22 cellular contexts compared by ENCODE assay signal in the genomic region with DNA sequence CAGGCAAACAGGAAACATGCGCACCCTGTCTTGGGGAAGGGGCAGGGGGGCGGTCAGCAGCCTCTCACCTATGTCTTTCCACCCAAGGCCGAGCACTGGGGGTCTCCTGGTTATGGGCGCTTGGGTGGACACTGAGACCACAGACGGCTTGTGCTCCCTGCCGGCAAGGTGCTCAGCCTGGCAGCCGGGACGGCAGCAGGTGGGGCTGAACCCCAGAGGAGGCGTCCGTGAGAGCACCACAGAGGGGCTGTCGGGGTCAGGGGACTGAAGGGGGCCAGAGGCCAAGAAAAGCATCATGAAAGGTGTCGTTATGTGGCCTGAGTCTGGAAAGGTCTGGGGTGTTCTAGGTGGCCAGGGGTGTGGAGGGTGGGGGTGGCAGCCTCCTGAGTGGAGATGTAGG. TPM values are rescaled to one million over a fixed set of nuclear protein-coding genes. Genes with fewer than 3 reads are reported as not detected.
"Had no signal": no experiment of that assay in that cellular context is flagged by ENCODE, and none has a peak within 500 bp of the region (broad histone marks: within the 10 kb centered on the region; RNA-seq: fewer than 3 reads in every experiment).

No MANE protein-coding gene starts in this region.

- H3K36me3 ChIP-seq: cardiac muscle cell had no signal

- H3K4me2 ChIP-seq: hepatocyte had no signal

- H3K4me3 ChIP-seq: body of pancreas, cardiac muscle cell, hepatocyte, skin epidermis had no signal

- DNase-seq: activated CD4-positive, alpha-beta memory T cell treated with anti-CD3 and anti-CD28 coated beads, Interleukin-2, amount 10 ng/mL, durations not matched to agents 7 days and 5 days; activated CD4-positive, alpha-beta T cell treated with anti-CD3 and anti-CD28 coated beads, Interleukin-2, amount 10 ng/mL, durations not matched to agents 24 days and 14 days; activated effector memory CD4-positive, alpha-beta T cell treated with anti-CD3 and anti-CD28 coated beads, Interleukin-2, amount 50 U/mL, for 16 hours; activated naive CD4-positive, alpha-beta T cell treated with anti-CD3 and anti-CD28 coated beads, Interleukin-2, amount 10 ng/mL, durations not matched to agents 7 days and 5 days; body of pancreas; effector CD4-positive, alpha-beta T cell; erythroblast; naive thymus-derived CD4-positive, alpha-beta T cell; posterior cingulate gyrus; stimulated activated CD4-positive, alpha-beta T cell treated with anti-CD3 and anti-CD28 coated beads, Interleukin-1b, Interleukin-23, amount 100 ng/mL, for 48 hours; stimulated activated naive CD8-positive, alpha-beta T cell treated with anti-CD3 and anti-CD28 coated beads, Interleukin-15, amount 100 ng/mL, for 72 hours; T-cell had no signal

- H3K79me2 ChIP-seq: hepatocyte had no signal

- H3K27ac ChIP-seq: body of pancreas, hepatocyte, skin epidermis, VCaP had no signal

- ATAC-seq: activated CD4-positive, CD25-positive, alpha-beta regulatory T cell treated with anti-CD3 and anti-CD28 coated beads, Interleukin-2, amount 50 U/mL, for 24 hours; body of pancreas; naive thymus-derived CD4-positive, alpha-beta T cell; stimulated activated naive CD8-positive, alpha-beta T cell treated with anti-CD3 and anti-CD28 coated beads, Interleukin-15, amount 100 ng/mL, for 72 hours; T-cell had no signal

- H3K9me3 ChIP-seq: body of pancreas had no signal

- H3K27me3 ChIP-seq: body of pancreas, cardiac muscle cell had no signal

- H2AFZ ChIP-seq: hepatocyte had no signal

RNA-seq across cellular contexts. Expression of a gene that starts 19.6 kb away (rescaled TPM):
- total RNA-seq: activated CD4-positive, alpha-beta memory T cell treated with anti-CD3 and anti-CD28 coated beads, Interleukin-2, amount 10 ng/mL, durations not matched to agents 7 days and 5 days; activated CD4-positive, alpha-beta T cell treated with anti-CD3 and anti-CD28 coated beads, Interleukin-2, amount 10 ng/mL, durations not matched to agents 24 days and 14 days; glomerular endothelial cell; mesenteric fat pad; naive thymus-derived CD4-positive, alpha-beta T cell; neural crest cell; omental fat pad had no signal
- polyA plus RNA-seq: fibroblast of lung; naive thymus-derived CD4-positive, alpha-beta T cell had no signal

RNA-seq across cellular contexts. Expression of a gene that starts 40.9 kb away (rescaled TPM):
- total RNA-seq: activated CD4-positive, alpha-beta memory T cell treated with anti-CD3 and anti-CD28 coated beads, Interleukin-2, amount 10 ng/mL, durations not matched to agents 7 days and 5 days; activated CD4-positive, alpha-beta T cell treated with anti-CD3 and anti-CD28 coated beads, Interleukin-2, amount 10 ng/mL, durations not matched to agents 24 days and 14 days; mesenteric fat pad; omental fat pad had no signal
- polyA plus RNA-seq: fibroblast of lung; naive thymus-derived CD4-positive, alpha-beta T cell had no signal
